ENCODE assay signal across 22 cellular contexts in the genomic region with DNA sequence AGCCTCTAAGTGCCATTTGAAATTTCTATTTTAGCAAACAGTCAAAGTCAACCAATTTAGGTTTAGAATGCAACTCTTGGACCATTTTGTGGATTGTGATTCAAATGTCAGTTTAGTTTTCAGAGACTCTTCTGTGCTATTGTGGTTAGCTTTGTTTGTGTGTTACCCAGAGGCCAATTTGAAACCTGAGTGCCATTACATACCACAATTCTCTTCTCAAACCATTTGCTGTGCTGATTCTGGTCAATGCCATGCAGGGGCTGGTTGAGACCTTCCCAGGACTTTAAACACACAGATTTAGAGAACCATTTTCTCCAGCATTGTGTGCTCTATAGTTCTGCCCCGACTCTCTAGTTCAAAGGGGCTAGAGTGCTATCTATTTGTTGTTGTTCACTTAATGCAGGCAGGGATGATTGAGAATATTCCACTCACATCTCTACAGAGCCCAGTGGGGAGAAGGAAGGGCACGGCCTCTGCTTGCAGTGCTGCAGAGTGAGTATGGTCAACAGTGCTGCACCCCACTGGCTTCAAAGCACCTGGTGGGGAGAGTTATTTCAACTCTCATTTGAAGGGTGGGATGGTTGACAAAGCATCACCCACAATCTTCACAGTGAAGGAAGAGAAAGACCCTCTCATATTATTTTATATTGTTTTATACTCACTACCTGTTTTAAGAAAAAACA.
"Had no signal": no experiment of that assay in that cellular context is flagged by ENCODE, and none has a peak within 500 bp of the region (broad histone marks: within the 10 kb centered on the region; RNA-seq: fewer than 3 reads in every experiment).

No MANE protein-coding gene starts in this region.

- H3K27ac ChIP-seq: dorsolateral prefrontal cortex, foreskin keratinocyte, lower lobe of right lung, thyroid gland had no signal

- ATAC-seq: activated CD8-positive, alpha-beta memory T cell treated with anti-CD3 and anti-CD28 coated beads, Interleukin-2, amount 10 ng/mL, durations not matched to agents 7 days and 5 days; activated T-helper 17 cell treated with anti-CD3 and anti-CD28 coated beads, Interleukin-2, amount 50 U/mL, for 72 hours; foreskin keratinocyte; left colon; natural killer cell treated with Interleukin-12 subunit alpha and Interleukin-12 subunit beta and Interleukin-15 and Interleukin-18, amount 100 ng/mL, for 72 hours had no signal

- H3K9me3 ChIP-seq: lower lobe of right lung, thyroid gland had no signal

- H3K36me3 ChIP-seq: lower lobe of right lung, thyroid gland had no signal

- DNase-seq: activated B cell treated with CpG ODN at 0.5 μM for 24 hours; activated CD4-positive, alpha-beta memory T cell treated with anti-CD3 and anti-CD28 coated beads, Interleukin-2, amount 10 ng/mL, durations not matched to agents 7 days and 5 days; activated CD4-positive, alpha-beta T cell treated with anti-CD3 and anti-CD28 coated beads for 48 hours; activated CD8-positive, alpha-beta memory T cell treated with anti-CD3 and anti-CD28 coated beads, Interleukin-2, amount 10 ng/mL, durations not matched to agents 7 days and 5 days; activated naive CD4-positive, alpha-beta T cell; activated naive CD8-positive, alpha-beta T cell treated with anti-CD3 and anti-CD28 coated beads, Interleukin-2, amount 10 ng/mL, durations not matched to agents 7 days and 5 days; central memory CD4-positive, alpha-beta T cell; dorsolateral prefrontal cortex; foreskin keratinocyte; glutamatergic neuron; hippocampal formation; islet precursor cell; left colon; lower lobe of right lung; posterior cingulate gyrus; retina; stimulated activated CD4-positive, alpha-beta T cell treated with anti-CD3 and anti-CD28 coated beads, Interleukin-12 subunit alpha, Interleukin-12 subunit beta, amount 100 ng/mL, for 4 hours; stimulated activated CD4-positive, alpha-beta T cell treated with anti-CD3 and anti-CD28 coated beads, Interleukin-1b, Interleukin-23, amount 100 ng/mL, for 48 hours; stimulated activated naive CD4-positive, alpha-beta T cell treated with Interleukin-2 at 50 U/mL for 16 hours; thyroid gland had no signal

- H3K27me3 ChIP-seq: dorsolateral prefrontal cortex, foreskin keratinocyte, thyroid gland had no signal

- H3K4me3 ChIP-seq: dorsolateral prefrontal cortex, lower lobe of right lung, thyroid gland had no signal

- H3K4me1 ChIP-seq: foreskin keratinocyte, lower lobe of right lung, thyroid gland had no signal
